Comparison of ENCODE assay signal across 33 cellular contexts in genomic region chr15:47876986-47877385, GRCh38.
"Had no signal": no experiment of that assay in that cellular context is flagged by ENCODE, and none has a peak within 500 bp of the region (broad histone marks: within the 10 kb centered on the region; RNA-seq: fewer than 3 reads in every experiment).

No MANE protein-coding gene starts in this region.

- H3K4me3 Mint-ChIP-seq: activated B cell treated with CpG ODN at 0.5 μM for 24 hours; activated CD4-positive, alpha-beta memory T cell treated with anti-CD3 and anti-CD28 coated beads for 36 hours; activated CD4-positive, alpha-beta T cell treated with anti-CD3 and anti-CD28 coated beads, Interleukin-2, amount 10 ng/mL, durations not matched to agents 24 days and 14 days; activated CD8-positive, alpha-beta memory T cell treated with anti-CD3 and anti-CD28 coated beads, Interleukin-2, amount 10 ng/mL, durations not matched to agents 7 days and 5 days; activated CD8-positive, alpha-beta T cell treated with anti-CD3 and anti-CD28 coated beads for 36 hours; activated naive CD4-positive, alpha-beta T cell treated with anti-CD3 and anti-CD28 coated beads, Interleukin-2, amount 10 ng/mL, durations not matched to agents 7 days and 5 days; activated naive CD4-positive, alpha-beta T cell treated with anti-CD3 and anti-CD28 coated beads, Interleukin-2, amount 50 U/mL, for 24 hours; activated naive CD8-positive, alpha-beta T cell treated with anti-CD3 and anti-CD28 coated beads for 36 hours; activated T-cell treated with anti-CD3 and anti-CD28 coated beads, Interleukin-2, amount 50 U/mL, for 24 hours; T-helper 1 cell treated with Interleukin-12 subunit alpha and Interleukin-12 subunit beta and Interleukin-4 antibody, amounts not matched to agents 30 μg/mL and 1 μg/mL, for 36 hours; T-helper 2 cell treated with Interferon-gamma antibody and Interleukin-4, amounts not matched to agents 5 μg/mL and 100 μg/mL, for 36 hours had no signal

- DNase-seq: activated B cell treated with CpG ODN at 0.5 μM for 24 hours; activated CD4-positive, alpha-beta memory T cell treated with anti-CD3 and anti-CD28 coated beads for 36 hours; activated CD4-positive, alpha-beta T cell treated with anti-CD3 and anti-CD28 coated beads for 4 hours; activated CD4-positive, alpha-beta T cell treated with anti-CD3 and anti-CD28 coated beads, Interleukin-2, amount 10 ng/mL, durations not matched to agents 24 days and 14 days; activated CD4-positive, alpha-beta T cell treated with anti-CD3 and anti-CD28 coated beads, Interleukin-2, amount 50 U/mL, for 1 hour; activated CD4-positive, alpha-beta T cell treated with anti-CD3 and anti-CD28 coated beads, Interleukin-2, amount 50 U/mL, for 4 hours; activated CD4-positive, CD25-positive, alpha-beta regulatory T cell treated with anti-CD3 and anti-CD28 coated beads, Interleukin-2, amount 50 U/mL, for 72 hours; activated CD8-positive, alpha-beta memory T cell treated with anti-CD3 and anti-CD28 coated beads for 24 hours; activated CD8-positive, alpha-beta memory T cell treated with anti-CD3 and anti-CD28 coated beads, Interleukin-2, amount 10 ng/mL, durations not matched to agents 7 days and 5 days; activated CD8-positive, alpha-beta memory T cell treated with anti-CD3 and anti-CD28 coated beads, Interleukin-2, amount 50 U/mL, for 48 hours; activated CD8-positive, alpha-beta T cell treated with anti-CD3 and anti-CD28 coated beads for 36 hours; activated effector memory CD4-positive, alpha-beta T cell treated with Interleukin-2 at 50 U/mL for 16 hours; activated gamma-delta T cell; activated naive CD4-positive, alpha-beta T cell treated with anti-CD3 and anti-CD28 coated beads, Interleukin-2, amount 10 ng/mL, durations not matched to agents 7 days and 5 days; activated naive CD4-positive, alpha-beta T cell treated with Interleukin-2 at 50 U/mL for 16 hours; activated naive CD8-positive, alpha-beta T cell treated with anti-CD3 and anti-CD28 coated beads for 36 hours; activated T-cell treated with anti-CD3 and anti-CD28 coated beads, Interleukin-2, amount 50 U/mL, for 24 hours; activated T-cell treated with anti-CD3 and anti-CD28 coated beads, Interleukin-2, amount 50 U/mL, for 48 hours; adrenal gland; amniotic stem cell; aorta; body of pancreas; brain microvascular endothelial cell; central memory CD4-positive, alpha-beta T cell; T-helper 1 cell; T-helper 2 cell; T-helper 9 cell had no signal

- H3K4me3 ChIP-seq: adrenal gland, body of pancreas, breast epithelium had no signal

- ATAC-seq: activated CD8-positive, alpha-beta memory T cell treated with anti-CD3 and anti-CD28 coated beads, Interleukin-2, amount 10 ng/mL, durations not matched to agents 7 days and 5 days; activated CD8-positive, alpha-beta T cell treated with anti-CD3 and anti-CD28 coated beads for 36 hours; body of pancreas had no signal

- H3K27me3 ChIP-seq: adrenal gland, body of pancreas, brain microvascular endothelial cell, breast epithelium had no signal

- H3K27ac ChIP-seq: adrenal gland, body of pancreas, brain microvascular endothelial cell, breast epithelium, VCaP had no signal

- H3K36me3 Mint-ChIP-seq: activated CD4-positive, alpha-beta memory T cell treated with anti-CD3 and anti-CD28 coated beads for 36 hours; activated CD8-positive, alpha-beta memory T cell treated with anti-CD3 and anti-CD28 coated beads, Interleukin-2, amount 10 ng/mL, durations not matched to agents 7 days and 5 days; activated naive CD4-positive, alpha-beta T cell treated with anti-CD3 and anti-CD28 coated beads, Interleukin-2, amount 10 ng/mL, durations not matched to agents 7 days and 5 days; activated naive CD4-positive, alpha-beta T cell treated with anti-CD3 and anti-CD28 coated beads, Interleukin-2, amount 50 U/mL, for 24 hours; activated naive CD8-positive, alpha-beta T cell treated with anti-CD3 and anti-CD28 coated beads for 36 hours had no signal

- H3K27me3 Mint-ChIP-seq: activated B cell treated with CpG ODN at 0.5 μM for 24 hours; activated CD4-positive, alpha-beta T cell treated with anti-CD3 and anti-CD28 coated beads, Interleukin-2, amount 10 ng/mL, durations not matched to agents 24 days and 14 days; activated CD8-positive, alpha-beta memory T cell treated with anti-CD3 and anti-CD28 coated beads, Interleukin-2, amount 10 ng/mL, durations not matched to agents 7 days and 5 days; activated CD8-positive, alpha-beta T cell treated with anti-CD3 and anti-CD28 coated beads for 36 hours; activated naive CD4-positive, alpha-beta T cell treated with anti-CD3 and anti-CD28 coated beads, Interleukin-2, amount 10 ng/mL, durations not matched to agents 7 days and 5 days; activated T-cell treated with anti-CD3 and anti-CD28 coated beads, Interleukin-2, amount 50 U/mL, for 24 hours had no signal

- H3K4me1 ChIP-seq: adrenal gland, body of pancreas, breast epithelium had no signal

- H3K4me1 Mint-ChIP-seq: activated B cell treated with CpG ODN at 0.5 μM for 24 hours; activated CD4-positive, alpha-beta T cell treated with anti-CD3 and anti-CD28 coated beads, Interleukin-2, amount 10 ng/mL, durations not matched to agents 24 days and 14 days; activated CD8-positive, alpha-beta memory T cell treated with anti-CD3 and anti-CD28 coated beads, Interleukin-2, amount 10 ng/mL, durations not matched to agents 7 days and 5 days; activated naive CD4-positive, alpha-beta T cell treated with anti-CD3 and anti-CD28 coated beads, Interleukin-2, amount 10 ng/mL, durations not matched to agents 7 days and 5 days; activated naive CD4-positive, alpha-beta T cell treated with anti-CD3 and anti-CD28 coated beads, Interleukin-2, amount 50 U/mL, for 24 hours; activated naive CD8-positive, alpha-beta T cell treated with anti-CD3 and anti-CD28 coated beads for 36 hours had no signal

- H3K27ac Mint-ChIP-seq: activated B cell treated with CpG ODN at 0.5 μM for 24 hours; activated CD4-positive, alpha-beta memory T cell treated with anti-CD3 and anti-CD28 coated beads for 36 hours; activated CD4-positive, alpha-beta T cell treated with anti-CD3 and anti-CD28 coated beads, Interleukin-2, amount 10 ng/mL, durations not matched to agents 24 days and 14 days; activated CD8-positive, alpha-beta memory T cell treated with anti-CD3 and anti-CD28 coated beads, Interleukin-2, amount 10 ng/mL, durations not matched to agents 7 days and 5 days; activated CD8-positive, alpha-beta T cell treated with anti-CD3 and anti-CD28 coated beads for 36 hours; activated naive CD4-positive, alpha-beta T cell treated with anti-CD3 and anti-CD28 coated beads, Interleukin-2, amount 10 ng/mL, durations not matched to agents 7 days and 5 days; activated naive CD4-positive, alpha-beta T cell treated with anti-CD3 and anti-CD28 coated beads, Interleukin-2, amount 50 U/mL, for 24 hours; activated naive CD8-positive, alpha-beta T cell treated with anti-CD3 and anti-CD28 coated beads for 36 hours; activated T-cell treated with anti-CD3 and anti-CD28 coated beads, Interleukin-2, amount 50 U/mL, for 24 hours; activated T-helper 2 cell treated with anti-CD3 and anti-CD28 coated beads, Interferon-gamma antibody, Interleukin-2, Interleukin-4, amounts not matched to agents 10 μg/mL and 5 μg/mL and 100 μg/mL, durations not matched to agents 14 hours and 24 hours and 36 hours; T-helper 1 cell treated with Interleukin-12 subunit alpha and Interleukin-12 subunit beta and Interleukin-4 antibody, amounts not matched to agents 30 μg/mL and 1 μg/mL, for 36 hours; T-helper 2 cell treated with Interferon-gamma antibody and Interleukin-4, amounts not matched to agents 5 μg/mL and 100 μg/mL, for 36 hours had no signal

- H3K36me3 ChIP-seq: adrenal gland, brain microvascular endothelial cell, breast epithelium had no signal

- H3K9me3 ChIP-seq: adrenal gland, body of pancreas, breast epithelium had no signal

- H3K9me3 Mint-ChIP-seq: activated B cell treated with CpG ODN at 0.5 μM for 24 hours; activated CD4-positive, alpha-beta memory T cell treated with anti-CD3 and anti-CD28 coated beads for 36 hours; activated CD4-positive, alpha-beta T cell treated with anti-CD3 and anti-CD28 coated beads, Interleukin-2, amount 10 ng/mL, durations not matched to agents 24 days and 14 days; activated CD8-positive, alpha-beta T cell treated with anti-CD3 and anti-CD28 coated beads for 36 hours; activated naive CD4-positive, alpha-beta T cell treated with anti-CD3 and anti-CD28 coated beads, Interleukin-2, amount 10 ng/mL, durations not matched to agents 7 days and 5 days; activated naive CD8-positive, alpha-beta T cell treated with anti-CD3 and anti-CD28 coated beads for 36 hours; activated T-cell treated with anti-CD3 and anti-CD28 coated beads, Interleukin-2, amount 50 U/mL, for 24 hours; activated T-helper 2 cell treated with anti-CD3 and anti-CD28 coated beads, Interferon-gamma antibody, Interleukin-2, Interleukin-4, amounts not matched to agents 10 μg/mL and 5 μg/mL and 100 μg/mL, durations not matched to agents 14 hours and 24 hours and 36 hours; T-helper 1 cell treated with Interleukin-12 subunit alpha and Interleukin-12 subunit beta and Interleukin-4 antibody, amounts not matched to agents 30 μg/mL and 1 μg/mL, for 36 hours; T-helper 2 cell treated with Interferon-gamma antibody and Interleukin-4, amounts not matched to agents 5 μg/mL and 100 μg/mL, for 36 hours had no signal
